1 cellular context compared by ENCODE assay signal in the genomic region with DNA sequence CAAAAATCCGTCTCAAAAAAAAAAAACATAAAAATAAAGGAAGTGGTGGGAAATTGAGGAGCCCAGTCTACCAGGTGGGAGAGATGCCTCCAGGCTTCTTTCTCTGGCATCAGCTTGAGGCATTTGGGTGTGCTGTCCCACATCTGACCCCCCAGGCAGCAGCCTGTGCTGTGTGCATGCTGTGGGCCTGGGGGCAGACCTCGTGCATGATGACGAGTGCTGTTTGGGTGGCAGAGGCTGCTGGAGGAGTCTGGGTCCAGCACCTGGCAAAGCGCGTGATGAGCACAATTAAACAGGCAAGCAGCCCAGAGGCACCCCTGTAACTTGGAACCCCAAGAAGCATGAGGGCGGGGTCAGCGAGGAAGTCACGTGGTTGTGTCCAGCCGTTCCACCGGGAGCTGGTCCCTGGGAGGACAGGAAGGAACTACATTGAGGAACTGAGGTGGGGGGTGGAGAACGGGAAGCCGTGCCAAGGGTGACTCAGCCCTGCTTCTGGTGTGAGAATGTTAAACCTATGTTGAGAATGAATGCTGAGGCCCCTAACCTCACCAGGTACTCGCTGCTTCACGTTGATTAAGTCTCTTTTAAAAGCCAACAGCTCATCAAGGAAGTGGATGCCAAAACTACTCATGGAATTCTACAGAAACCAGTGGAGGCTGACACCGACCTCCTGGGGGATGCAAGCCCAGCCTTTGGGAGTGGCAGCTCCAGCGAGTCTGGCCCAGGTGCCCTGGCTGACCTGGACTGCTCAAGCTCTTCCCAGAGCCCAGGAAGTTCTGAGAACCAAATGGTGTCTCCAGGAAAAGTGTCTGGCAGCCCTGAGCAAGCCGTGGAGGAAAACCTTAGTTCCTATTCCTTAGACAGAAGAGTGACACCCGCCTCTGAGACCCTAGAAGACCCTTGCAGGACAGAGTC.
TF ChIP-seq lines count a peak whose summit lies in the region.

No MANE protein-coding gene starts in this region.

TF ChIP-seq in WTC11, 78 proteins besides CTCF, POLR2A, EP300 and RAD21 (continued from another document):
- TF ChIP-seq, protein P1, sequence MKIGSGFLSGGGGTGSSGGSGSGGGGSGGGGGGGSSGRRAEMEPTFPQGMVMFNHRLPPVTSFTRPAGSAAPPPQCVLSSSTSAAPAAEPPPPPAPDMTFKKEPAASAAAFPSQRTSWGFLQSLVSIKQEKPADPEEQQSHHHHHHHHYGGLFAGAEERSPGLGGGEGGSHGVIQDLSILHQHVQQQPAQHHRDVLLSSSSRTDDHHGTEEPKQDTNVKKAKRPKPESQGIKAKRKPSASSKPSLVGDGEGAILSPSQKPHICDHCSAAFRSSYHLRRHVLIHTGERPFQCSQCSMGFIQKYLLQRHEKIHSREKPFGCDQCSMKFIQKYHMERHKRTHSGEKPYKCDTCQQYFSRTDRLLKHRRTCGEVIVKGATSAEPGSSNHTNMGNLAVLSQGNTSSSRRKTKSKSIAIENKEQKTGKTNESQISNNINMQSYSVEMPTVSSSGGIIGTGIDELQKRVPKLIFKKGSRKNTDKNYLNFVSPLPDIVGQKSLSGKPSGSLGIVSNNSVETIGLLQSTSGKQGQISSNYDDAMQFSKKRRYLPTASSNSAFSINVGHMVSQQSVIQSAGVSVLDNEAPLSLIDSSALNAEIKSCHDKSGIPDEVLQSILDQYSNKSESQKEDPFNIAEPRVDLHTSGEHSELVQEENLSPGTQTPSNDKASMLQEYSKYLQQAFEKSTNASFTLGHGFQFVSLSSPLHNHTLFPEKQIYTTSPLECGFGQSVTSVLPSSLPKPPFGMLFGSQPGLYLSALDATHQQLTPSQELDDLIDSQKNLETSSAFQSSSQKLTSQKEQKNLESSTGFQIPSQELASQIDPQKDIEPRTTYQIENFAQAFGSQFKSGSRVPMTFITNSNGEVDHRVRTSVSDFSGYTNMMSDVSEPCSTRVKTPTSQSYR (CRISPR knock-in tag; IDR thresholded peaks at IDR 0.05): no peak
- TF ChIP-seq, protein P2, sequence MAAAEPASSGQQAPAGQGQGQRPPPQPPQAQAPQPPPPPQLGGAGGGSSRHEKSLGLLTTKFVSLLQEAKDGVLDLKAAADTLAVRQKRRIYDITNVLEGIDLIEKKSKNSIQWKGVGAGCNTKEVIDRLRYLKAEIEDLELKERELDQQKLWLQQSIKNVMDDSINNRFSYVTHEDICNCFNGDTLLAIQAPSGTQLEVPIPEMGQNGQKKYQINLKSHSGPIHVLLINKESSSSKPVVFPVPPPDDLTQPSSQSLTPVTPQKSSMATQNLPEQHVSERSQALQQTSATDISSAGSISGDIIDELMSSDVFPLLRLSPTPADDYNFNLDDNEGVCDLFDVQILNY (CRISPR knock-in tag; IDR thresholded peaks at IDR 0.05): no peak
- TF ChIP-seq AR (CRISPR knock-in tag; IDR thresholded peaks at IDR 0.05) (no peak), IRF2 (CRISPR knock-in tag; IDR thresholded peaks at IDR 0.05; ENCODE audit: borderline replicate concordance, low read depth) (no peak), NFYB (CRISPR knock-in tag; conservative IDR thresholded peaks at IDR 0.05; ENCODE audit: low read depth) (no peak), ZBTB43 (CRISPR knock-in tag; IDR thresholded peaks at IDR 0.05) (no peak), ELF4 (CRISPR knock-in tag; IDR thresholded peaks at IDR 0.05; ENCODE audit: low read depth) (no peak), HMGXB4 (CRISPR knock-in tag; IDR thresholded peaks at IDR 0.05) (no peak), ARID4B (CRISPR knock-in tag; IDR thresholded peaks at IDR 0.05; ENCODE audit: borderline replicate concordance) (no peak), MLX (CRISPR knock-in tag; IDR thresholded peaks at IDR 0.05) (no peak)
- TF ChIP-seq, protein P3, sequence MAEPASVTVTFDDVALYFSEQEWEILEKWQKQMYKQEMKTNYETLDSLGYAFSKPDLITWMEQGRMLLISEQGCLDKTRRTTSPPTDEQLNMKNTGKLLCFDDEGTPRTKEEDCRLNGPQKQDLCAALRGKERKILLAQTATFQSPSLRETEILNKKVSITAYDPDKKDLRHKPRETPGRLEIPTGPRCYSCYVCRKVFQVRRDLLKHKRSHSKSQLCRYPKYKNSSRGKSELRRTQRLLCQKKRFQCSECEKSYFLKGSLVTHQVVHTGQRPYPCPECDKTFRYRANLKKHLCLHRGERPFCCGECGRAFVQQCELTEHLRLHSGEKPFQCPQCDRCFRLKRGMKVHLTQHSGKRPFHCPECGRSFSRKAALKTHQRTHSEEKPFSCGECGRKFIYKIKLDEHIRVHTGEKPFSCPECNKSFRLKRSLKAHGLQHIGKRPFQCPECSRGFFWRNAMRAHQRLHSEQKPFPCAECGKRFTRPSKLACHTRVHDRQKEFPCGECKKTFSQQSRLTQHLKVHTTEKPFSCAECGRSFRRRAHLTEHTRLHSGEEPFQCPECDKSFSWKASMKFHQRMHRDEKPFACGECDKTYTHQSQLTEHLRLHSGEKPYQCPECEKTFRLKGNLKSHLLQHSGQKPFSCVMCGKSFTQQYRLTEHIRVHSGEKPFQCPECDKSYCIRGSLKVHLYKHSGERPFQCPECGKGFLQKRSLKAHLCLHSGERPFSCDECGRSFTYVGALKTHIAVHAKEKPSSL (CRISPR knock-in tag; conservative IDR thresholded peaks at IDR 0.05): no peak
- TF ChIP-seq, protein P4, sequence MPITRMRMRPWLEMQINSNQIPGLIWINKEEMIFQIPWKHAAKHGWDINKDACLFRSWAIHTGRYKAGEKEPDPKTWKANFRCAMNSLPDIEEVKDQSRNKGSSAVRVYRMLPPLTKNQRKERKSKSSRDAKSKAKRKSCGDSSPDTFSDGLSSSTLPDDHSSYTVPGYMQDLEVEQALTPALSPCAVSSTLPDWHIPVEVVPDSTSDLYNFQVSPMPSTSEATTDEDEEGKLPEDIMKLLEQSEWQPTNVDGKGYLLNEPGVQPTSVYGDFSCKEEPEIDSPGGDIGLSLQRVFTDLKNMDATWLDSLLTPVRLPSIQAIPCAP (CRISPR knock-in tag; IDR thresholded peaks at IDR 0.05): no peak
TF ChIP-seq in WTC11: peak in this region for 0.
